8 cellular contexts compared by ENCODE assay signal in the genomic region with DNA sequence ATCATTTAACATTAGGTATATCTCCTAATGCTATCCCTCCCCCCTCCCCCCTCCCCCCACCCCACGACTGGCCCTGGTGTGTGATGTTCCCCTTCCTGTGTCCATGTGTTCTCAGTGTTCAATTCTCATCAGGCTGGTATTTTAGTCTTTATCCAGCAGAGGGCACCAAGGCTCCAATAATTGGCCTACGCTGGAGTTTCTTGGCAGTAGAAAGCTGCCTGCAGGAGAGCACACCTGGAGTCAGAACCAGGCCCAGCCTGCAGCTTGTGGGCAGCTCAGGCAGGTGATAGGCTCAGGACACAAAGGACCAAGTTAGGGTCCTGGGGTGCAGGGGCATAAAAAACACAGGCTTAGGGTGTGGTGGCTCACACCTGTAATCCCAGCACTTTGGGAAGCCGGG. TPM values are rescaled to one million over a fixed set of nuclear protein-coding genes. Genes with fewer than 3 reads are reported as not detected.
DNase-seq lines count a peak whose midpoint lies in the region; TF ChIP-seq lines count a peak whose summit lies in the region.
"Not testable (repeated sequence)": the region's sequence is repeated elsewhere in the genome, so short reads cannot be mapped to it uniquely, and the experiment has no call there.

No MANE protein-coding gene starts in this region.

- H3K27me3 ChIP-seq in A673 (replicated peaks; ENCODE audit: insufficient read depth, low read depth, low read length, poor library complexity): not testable (repeated sequence)

- CTCF ChIA-PET in A673 (lab: Charles Lee): interaction anchor here (0.6 to 3.2 kb wide), 6 partner anchors 60 to 357 kb away, joined by 3 to 31 read pairs (median 6); no protein-coding TSS in a partner anchor
- CTCF ChIA-PET in activated CD4-positive, alpha-beta memory T cell treated with anti-CD3 and anti-CD28 coated beads, Interleukin-2, amount 10 ng/mL, durations not matched to agents 7 days and 5 days (lab: Charles Lee): interaction anchor here (0.6 to 7.1 kb wide), 12 partner anchors 9 to 372 kb away, joined by 3 to 129 read pairs (median 4); no protein-coding TSS in a partner anchor

- intact Hi-C loops in A673 (cut with micrococcal nuclease; ENCODE audit: unreplicated experiment): loop anchor here (1.0 to 2.0 kb wide), 4 partner anchors 65 to 305 kb away; no protein-coding TSS in a partner anchor

- not testable (repeated sequence) for H3K4me1 ChIP-seq in A673 (ENCODE audit: insufficient read depth, low read length, poor library complexity, severe bottlenecking)

- not testable (repeated sequence) for H3K4me3 ChIP-seq in A673 (ENCODE audit: low read depth, low read length, poor library complexity, severe bottlenecking); GM12875 (ENCODE audit: low read depth, low read length); NB4 (ENCODE audit: low read depth, low read length); retinal pigment epithelial cell (ENCODE audit: low read length)

- H3K27me3 Mint-ChIP-seq in activated CD4-positive, alpha-beta memory T cell treated with anti-CD3 and anti-CD28 coated beads, Interleukin-2, amount 10 ng/mL, durations not matched to agents 7 days and 5 days: peaks cover 18% of the 10 kb centered on the region

- not testable (repeated sequence) for TF ChIP-seq POLR2A in NB4 (IDR thresholded peaks at IDR 0.05; ENCODE audit: extremely low read depth, insufficient read length)

- BruUV-seq in A673 (replicated peaks; lab: Mats Ljungman, UMichigan): not testable (repeated sequence)

- not testable (repeated sequence) for H3K9me3 Mint-ChIP-seq in activated CD4-positive, alpha-beta memory T cell treated with anti-CD3 and anti-CD28 coated beads, Interleukin-2, amount 10 ng/mL, durations not matched to agents 7 days and 5 days

- H3K4me1 Mint-ChIP-seq in activated CD4-positive, alpha-beta memory T cell treated with anti-CD3 and anti-CD28 coated beads, Interleukin-2, amount 10 ng/mL, durations not matched to agents 7 days and 5 days: not testable (repeated sequence)

- H3K27ac Mint-ChIP-seq in activated CD4-positive, alpha-beta memory T cell treated with anti-CD3 and anti-CD28 coated beads, Interleukin-2, amount 10 ng/mL, durations not matched to agents 7 days and 5 days: not testable (repeated sequence)

- DNase-seq in A673 (ENCODE audit: low spot score): peak; percentile 86
- DNase-seq in NB4 (ENCODE audit: low read depth): peak; percentile 72
- peak; percentile 96 for DNase-seq in OCI-M1 (lab: John Stamatoyannopoulos, UW)
- DNase-seq in activated CD4-positive, alpha-beta memory T cell treated with anti-CD3 and anti-CD28 coated beads, Interleukin-2, amount 10 ng/mL, durations not matched to agents 7 days and 5 days: peak; percentile 63
- DNase-seq in dermis blood vessel endothelial cell: peak; percentile 85
- peak; percentile 85 for DNase-seq in iPS-NIHi7 (ENCODE audit: extremely low spot score)
- not testable (repeated sequence) for DNase-seq in retinal pigment epithelial cell (ENCODE audit: low read depth)

- TF ChIP-seq CTCF in A673 (conservative IDR thresholded peaks at IDR 0.05; ENCODE audit: low read depth, low read length) (peak; percentile 65), GM12875 (IDR thresholded peaks at IDR 0.05; ENCODE audit: borderline replicate concordance, insufficient read depth, low read depth, low read length) (peak; percentile 37; the same call in 1 of the 2 replicates), NB4 (IDR thresholded peaks at IDR 0.05; ENCODE audit: low read depth, low read length) (peak; percentile 37), retinal pigment epithelial cell (conservative IDR thresholded peaks at IDR 0.05; ENCODE audit: low read depth, low read length) (peak; percentile 61)

- H3K36me3 Mint-ChIP-seq in activated CD4-positive, alpha-beta memory T cell treated with anti-CD3 and anti-CD28 coated beads, Interleukin-2, amount 10 ng/mL, durations not matched to agents 7 days and 5 days (ENCODE audit: low read depth): not testable (repeated sequence)

- not testable (repeated sequence) for H3K9me3 ChIP-seq in A673 (ENCODE audit: low read depth, low read length, poor library complexity, severe bottlenecking)

- not testable (repeated sequence) for H3K27ac ChIP-seq in A673 (ENCODE audit: low read depth, low read length, poor library complexity, severe bottlenecking)

- not testable (repeated sequence) for H3K4me3 Mint-ChIP-seq in activated CD4-positive, alpha-beta memory T cell treated with anti-CD3 and anti-CD28 coated beads, Interleukin-2, amount 10 ng/mL, durations not matched to agents 7 days and 5 days

- POLR2A ChIA-PET in A673 (lab: Charles Lee; ENCODE audit: low non-redundant PET): not testable (repeated sequence)
- POLR2A ChIA-PET in activated CD4-positive, alpha-beta memory T cell treated with anti-CD3 and anti-CD28 coated beads, Interleukin-2, amount 10 ng/mL, durations not matched to agents 7 days and 5 days (lab: Charles Lee): interaction anchor here (0.7 to 1.1 kb wide), 2 partner anchors 62 to 69 kb away, joined by 3 to 4 read pairs; no protein-coding TSS in a partner anchor

- H3K36me3 ChIP-seq in A673 (ENCODE audit: insufficient read depth, low read length, poor library complexity, severe bottlenecking): not testable (repeated sequence)

RNA-seq across cellular contexts. Expression of gene TSKU, which starts 49.2 kb away (rescaled TPM):
- total RNA-seq in A673 (2021) (25.3 and 29.0 TPM in 2 replicates), dermis blood vessel endothelial cell (4.4 and 8.7 TPM in 2 replicates)
- 1 to 10 TPM in 1 of 2 experiments, under 1 TPM in 1; 0.85 to 1.2 TPM for total RNA-seq in activated CD4-positive, alpha-beta memory T cell treated with anti-CD3 and anti-CD28 coated beads, Interleukin-2, amount 10 ng/mL, durations not matched to agents 7 days and 5 days
